In genomic region chr5:174724484-174725260, GRCh38 we compare ENCODE assay signal across 7 cellular contexts. TPM values are rescaled to one million over a fixed set of nuclear protein-coding genes. Genes with fewer than 3 reads are reported as not detected.
DNase-seq lines count a peak whose midpoint lies in the region; ATAC-seq and TF ChIP-seq lines count a peak whose summit lies in the region.

TSS of gene MSX2 (plus strand) at chr5:174724582. CDS start at chr5:174724660, 78 bp downstream.

- DNase-seq in T1000 (lab: John Stamatoyannopoulos, UW), result peak; percentile 78
- peak; percentile 87 for DNase-seq in endothelial cell (ENCODE audit: low spot score)
- peak; percentile 26 to 61 for DNase-seq in lung microvascular endothelial cell (ENCODE audit: low read depth in 2 of 2)
- peak; percentile 23 to 30 for DNase-seq in stimulated activated CD4-positive, alpha-beta T cell treated with anti-CD3 and anti-CD28 coated beads, Interleukin-4, amount 100 ng/mL, for 48 hours (ENCODE audit: low read depth in 2 of 2)
- no peak for DNase-seq in NCI-H146 (lab: John Stamatoyannopoulos, UW)

- peaks cover 94% of the 10 kb centered on the region for H3K27me3 ChIP-seq in HUES6 (ENCODE audit: control insufficient read depth, insufficient read depth, low read length)

- H3K9me3 ChIP-seq in HUES6 (ENCODE audit: control insufficient read depth, insufficient read depth, low read depth, low read length), result no peaks in the 10 kb centered on the region

- peaks cover 61% of the 10 kb centered on the region for H3K4me1 ChIP-seq in HUES6 (ENCODE audit: control insufficient read depth, insufficient read depth, low read length)

- no peak within 1 kb of the TSS; the same call in 1 of the 2 replicates for H3K27ac ChIP-seq in HUES6 (ENCODE audit: low read depth, low read length)

- no peak for TF ChIP-seq CTCF in endothelial cell (IDR thresholded peaks at IDR 0.05; ENCODE audit: unreplicated experiment)

- H3K36me3 Mint-ChIP-seq in endothelial cell (ENCODE audit: low read depth, unreplicated experiment), result no peaks in the 10 kb centered on the region

- peak within 1 kb of the TSS; percentile 77 for H3K4me3 ChIP-seq in HUES6 (ENCODE audit: low read depth, low read length)

- H3K4me1 Mint-ChIP-seq in endothelial cell (ENCODE audit: unreplicated experiment), result peaks cover 12% of the 10 kb centered on the region

- H3K27me3 Mint-ChIP-seq in endothelial cell (ENCODE audit: unreplicated experiment), result peaks cover 26% of the 10 kb centered on the region

- H3K36me3 ChIP-seq in HUES6 (ENCODE audit: control insufficient read depth, insufficient read depth, low read length), result peaks cover 4% of the 10 kb centered on the region; the same call in 1 of the 2 replicates

- H3K4me3 Mint-ChIP-seq in endothelial cell (ENCODE audit: unreplicated experiment), result peak within 1 kb of the TSS; percentile 90

- H3K27ac Mint-ChIP-seq in endothelial cell (ENCODE audit: unreplicated experiment), result no peak within 1 kb of the TSS

- peak within 1 kb of the TSS; percentile 90 for H3K9ac ChIP-seq in HUES6 (ENCODE audit: low read length)

- no peak for ATAC-seq in HG03457 (IDR thresholded peaks at IDR 0.05; ENCODE audit: unreplicated experiment)

- no peaks in the 10 kb centered on the region for H3K9me3 Mint-ChIP-seq in endothelial cell (ENCODE audit: unreplicated experiment)

RNA-seq across cellular contexts. Expression of gene MSX2, which starts in this region (rescaled TPM):
- total RNA-seq in endothelial cell (ENCODE audit: unreplicated experiment), result 0.56 TPM
- not detected in 2 replicates for total RNA-seq in lung microvascular endothelial cell

Comparison
In these comparisons a context has a peak if more than half of its experiments do, and no peak if none do; other contexts are left out.
1. Peak in DNase-seq in endothelial cell; RNA of the gene not detected or under 1 TPM.
2. Peak in DNase-seq in lung microvascular endothelial cell; RNA of the gene not detected or under 1 TPM.